In genomic region chr6:52776711-52777351, GRCh38 we compare ENCODE assay signal across 18 cellular contexts. TPM values are rescaled to one million over a fixed set of nuclear protein-coding genes. Genes with fewer than 3 reads are reported as not detected.
"Had no signal": no experiment of that assay in that cellular context is flagged by ENCODE, and none has a peak within 500 bp of the region (broad histone marks: within the 10 kb centered on the region; RNA-seq: fewer than 3 reads in every experiment).

No MANE protein-coding gene starts in this region.

RNA-seq across cellular contexts. Expression of gene GSTA2, which starts 13.6 kb away (rescaled TPM):
- total RNA-seq: activated naive CD4-positive, alpha-beta T cell treated with anti-CD3 and anti-CD28 coated beads for 36 hours; activated naive CD4-positive, alpha-beta T cell treated with anti-CD3 and anti-CD28 coated beads, Interleukin-2, amount 50 U/mL, for 72 hours; activated naive CD8-positive, alpha-beta T cell treated with anti-CD3 and anti-CD28 coated beads for 36 hours; activated naive CD8-positive, alpha-beta T cell treated with anti-CD3 and anti-CD28 coated beads, Interleukin-2, amount 10 ng/mL, durations not matched to agents 7 days and 5 days; activated T-cell treated with anti-CD3 and anti-CD28 coated beads, Interleukin-2, amount 50 U/mL, for 4 hours; activated T-cell treated with anti-CD3 and anti-CD28 coated beads, Interleukin-2, amount 50 U/mL, for 72 hours; activated T-helper 1 cell treated with anti-CD3 and anti-CD28 coated beads, Interleukin-12 subunit alpha, Interleukin-12 subunit beta, Interleukin-2, Interleukin-4 antibody, amounts not matched to agents 30 ng/mL and 10 ng/mL and 1 ng/mL, durations not matched to agents 14 hours and 24 hours and 36 hours; activated T-helper 17 cell treated with anti-CD3 and anti-CD28 coated beads, Interleukin-2, amount 50 U/mL, for 72 hours; activated T-helper 2 cell treated with anti-CD3 and anti-CD28 coated beads, Interferon-gamma antibody, Interleukin-2, Interleukin-4, amounts not matched to agents 10 μg/mL and 5 μg/mL and 100 μg/mL, durations not matched to agents 14 hours and 24 hours and 36 hours; aorta; ascending aorta; astrocyte; breast epithelium; bronchial epithelial cell; cardiac muscle cell; cardiac septum; cerebellum; chondrocyte had no signal

RNA-seq across cellular contexts. Expression of gene GSTA1, which starts 26.8 kb away (rescaled TPM):
- total RNA-seq: activated naive CD4-positive, alpha-beta T cell treated with anti-CD3 and anti-CD28 coated beads for 36 hours; activated naive CD4-positive, alpha-beta T cell treated with anti-CD3 and anti-CD28 coated beads, Interleukin-2, amount 50 U/mL, for 72 hours; activated naive CD8-positive, alpha-beta T cell treated with anti-CD3 and anti-CD28 coated beads for 36 hours; activated naive CD8-positive, alpha-beta T cell treated with anti-CD3 and anti-CD28 coated beads, Interleukin-2, amount 10 ng/mL, durations not matched to agents 7 days and 5 days; activated T-cell treated with anti-CD3 and anti-CD28 coated beads, Interleukin-2, amount 50 U/mL, for 72 hours; activated T-helper 1 cell treated with anti-CD3 and anti-CD28 coated beads, Interleukin-12 subunit alpha, Interleukin-12 subunit beta, Interleukin-2, Interleukin-4 antibody, amounts not matched to agents 30 ng/mL and 10 ng/mL and 1 ng/mL, durations not matched to agents 14 hours and 24 hours and 36 hours; activated T-helper 17 cell treated with anti-CD3 and anti-CD28 coated beads, Interleukin-2, amount 50 U/mL, for 72 hours; activated T-helper 2 cell treated with anti-CD3 and anti-CD28 coated beads, Interferon-gamma antibody, Interleukin-2, Interleukin-4, amounts not matched to agents 10 μg/mL and 5 μg/mL and 100 μg/mL, durations not matched to agents 14 hours and 24 hours and 36 hours; bronchial epithelial cell; cardiac muscle cell; cardiac septum; cerebellum; chondrocyte had no signal
